Comparison of ENCODE assay signal across 22 cellular contexts in genomic region chr4:120824905-120825304, GRCh38.
"Had no signal": no experiment of that assay in that cellular context is flagged by ENCODE, and none has a peak within 500 bp of the region (broad histone marks: within the 10 kb centered on the region; RNA-seq: fewer than 3 reads in every experiment).

No MANE protein-coding gene starts in this region.

- ATAC-seq: heart left ventricle; left lobe of liver; lower lobe of right lung; naive thymus-derived CD4-positive, alpha-beta T cell; natural killer cell treated with Interleukin-12 subunit alpha and Interleukin-12 subunit beta and Interleukin-15 and Interleukin-18, amount 100 ng/mL, for 72 hours; sciatic nerve; stimulated activated memory B cell treated with anti-CD40 and anti-IgM and Interleukin-4, amounts not matched to agents 10 μg/mL and 1 μg/mL and 100 μg/mL, for 72 hours; stimulated activated naive CD8-positive, alpha-beta T cell treated with anti-CD3 and anti-CD28 coated beads, Interleukin-15, amount 100 ng/mL, for 72 hours had no signal

- H3K36me3 ChIP-seq: heart left ventricle, lower lobe of right lung, ovary, right atrium auricular region, uterus had no signal

- H3K9me3 ChIP-seq: heart left ventricle, lower lobe of right lung, ovary, right atrium auricular region, tibial nerve, uterus had no signal

- H3K4me1 ChIP-seq: lower lobe of right lung, right atrium auricular region, tibial nerve, uterus had no signal

- H3K27ac ChIP-seq: heart left ventricle, lower lobe of right lung, ovary, right atrium auricular region, skin epidermis, tibial nerve, uterus had no signal

- DNase-seq: heart left ventricle; islet precursor cell; lower lobe of right lung; mammary epithelial cell; mesendoderm; naive thymus-derived CD4-positive, alpha-beta T cell; ovary; stimulated activated CD4-positive, alpha-beta T cell treated with anti-CD3 and anti-CD28 coated beads, Interleukin-1b, Interleukin-23, amount 100 ng/mL, for 48 hours; stimulated activated CD4-positive, alpha-beta T cell treated with anti-CD3 and anti-CD28 coated beads, Interleukin-2, amount 100 ng/mL, for 48 hours; stimulated activated CD4-positive, alpha-beta T cell treated with anti-CD3 and anti-CD28 coated beads, Interleukin-4, amount 100 ng/mL, for 4 hours; stimulated activated CD8-positive, alpha-beta memory T cell treated with anti-CD3 and anti-CD28 coated beads, Interleukin-4, amount 100 ng/mL, for 48 hours; stimulated activated naive CD4-positive, alpha-beta T cell treated with Interleukin-2 at 50 U/mL for 16 hours; stimulated activated naive CD8-positive, alpha-beta T cell treated with anti-CD3 and anti-CD28 coated beads, Interleukin-15, amount 100 ng/mL, for 72 hours; substantia nigra; uterus had no signal

- H3K4me3 ChIP-seq: heart left ventricle, lower lobe of right lung, ovary, right atrium auricular region, skin epidermis, tibial nerve, uterus had no signal

- H3K27me3 ChIP-seq: heart left ventricle, ovary, right atrium auricular region, tibial nerve, uterus had no signal
